In the genomic region with DNA sequence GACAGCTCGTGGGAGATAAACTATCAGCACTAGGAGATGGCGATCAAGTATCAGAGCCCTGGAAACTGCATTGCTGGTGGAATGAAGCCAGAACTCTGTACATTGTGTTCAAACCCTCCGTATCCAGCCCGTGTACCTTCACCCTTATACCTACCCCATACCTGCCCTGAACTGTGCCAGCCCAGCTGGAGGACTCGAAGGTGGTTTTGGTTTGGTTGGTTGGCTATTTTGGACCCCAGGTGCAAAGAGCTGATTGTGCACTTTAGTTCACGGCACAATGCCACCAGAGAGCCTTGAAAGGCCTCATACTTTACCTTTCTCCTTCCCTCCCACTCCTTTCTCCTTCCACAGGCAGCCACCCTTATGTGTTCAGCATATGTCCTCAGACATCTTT, we compare ENCODE assay signal across 16 cellular contexts. TPM values are rescaled to one million over a fixed set of nuclear protein-coding genes. Genes with fewer than 3 reads are reported as not detected.
DNase-seq lines count a peak whose midpoint lies in the region; TF ChIP-seq lines count a peak whose summit lies in the region.
"Had no signal": no experiment of that assay in that cellular context is flagged by ENCODE, and none has a peak within 500 bp of the region (broad histone marks: within the 10 kb centered on the region; RNA-seq: fewer than 3 reads in every experiment).

No MANE protein-coding gene starts in this region.

- peaks cover 11% of the 10 kb centered on the region for H3K27me3 Mint-ChIP-seq in glutamatergic neuron (ENCODE audit: unreplicated experiment)
- peaks cover 64% of the 10 kb centered on the region for H3K27me3 Mint-ChIP-seq in activated naive CD4-positive, alpha-beta T cell treated with anti-CD3 and anti-CD28 coated beads, Interleukin-2, amount 10 ng/mL, durations not matched to agents 7 days and 5 days

- peak overlapping the region; percentile 83 for H3K27ac Mint-ChIP-seq in glutamatergic neuron (ENCODE audit: unreplicated experiment)
- no peak overlapping the region for H3K27ac Mint-ChIP-seq in activated naive CD4-positive, alpha-beta T cell treated with anti-CD3 and anti-CD28 coated beads, Interleukin-2, amount 10 ng/mL, durations not matched to agents 7 days and 5 days

- H3K9me3 Mint-ChIP-seq in glutamatergic neuron (ENCODE audit: unreplicated experiment), result peaks cover 5% of the 10 kb centered on the region
- no peaks in the 10 kb centered on the region for H3K9me3 Mint-ChIP-seq in activated naive CD4-positive, alpha-beta T cell treated with anti-CD3 and anti-CD28 coated beads, Interleukin-2, amount 10 ng/mL, durations not matched to agents 7 days and 5 days
- H3K9me3 Mint-ChIP-seq: CD4-positive, alpha-beta memory T cell had no signal

- DNase-seq in NCI-H1092 (lab: John Stamatoyannopoulos, UW) (peak; percentile 41), NCI-H1092 treated with DMSO at 0.1 percent for 48 hours (lab: John Stamatoyannopoulos, UW) (no peak), NT2/D1 (ENCODE audit: low read depth, low spot score) (no peak), glutamatergic neuron (no peak), SJCRH30 (no peak), GM19240 (ENCODE audit: insufficient read length, low spot score) (no peak)
- DNase-seq in activated naive CD4-positive, alpha-beta T cell treated with anti-CD3 and anti-CD28 coated beads, Interleukin-2, amount 10 ng/mL, durations not matched to agents 7 days and 5 days, result no peak
- DNase-seq: Calu3; CD4-positive, alpha-beta memory T cell; DMS53; NCI-H510A treated with DMSO at 0.1 percent for 48 hours had no signal

- CTCF ChIA-PET in activated naive CD4-positive, alpha-beta T cell treated with anti-CD3 and anti-CD28 coated beads, Interleukin-2, amount 10 ng/mL, durations not matched to agents 7 days and 5 days (lab: Charles Lee), result interaction anchor here (1.0 to 2.2 kb wide), 6 partner anchors 14 to 475 kb away, joined by 3 to 15 read pairs (median 4); no protein-coding TSS in a partner anchor

- H3K4me1 Mint-ChIP-seq in glutamatergic neuron (ENCODE audit: low read depth, unreplicated experiment), result peaks cover 37% of the 10 kb centered on the region
- peaks cover 19% of the 10 kb centered on the region for H3K4me1 Mint-ChIP-seq in activated naive CD4-positive, alpha-beta T cell treated with anti-CD3 and anti-CD28 coated beads, Interleukin-2, amount 10 ng/mL, durations not matched to agents 7 days and 5 days

- H3K9me3 ChIP-seq in NT2/D1 (ENCODE audit: insufficient read depth, low read length) (no peaks in the 10 kb centered on the region), parathyroid adenoma (ENCODE audit: control insufficient read depth, low read length) (no peaks in the 10 kb centered on the region), SJCRH30 (replicated peaks) (no peaks in the 10 kb centered on the region)
- H3K9me3 ChIP-seq: HAP-1 had no signal

- H3K27me3 ChIP-seq in NT2/D1 (ENCODE audit: insufficient read depth, insufficient read length), result peaks cover 8% of the 10 kb centered on the region
- no peaks in the 10 kb centered on the region for H3K27me3 ChIP-seq in parathyroid adenoma (ENCODE audit: control insufficient read depth, insufficient read depth, low read length)
- H3K27me3 ChIP-seq in SJCRH30, result no peaks in the 10 kb centered on the region

- no peak overlapping the region for H3K4me3 ChIP-seq in NT2/D1 (ENCODE audit: insufficient read length, low read depth)
- no peak overlapping the region for H3K4me3 ChIP-seq in parathyroid adenoma (ENCODE audit: low read depth, low read length)
- no peak overlapping the region for H3K4me3 ChIP-seq in SJCRH30
- H3K4me3 ChIP-seq: HAP-1 had no signal

- no peak overlapping the region for H3K27ac ChIP-seq in parathyroid adenoma
- no peak overlapping the region for H3K27ac ChIP-seq in SJCRH30
- H3K27ac ChIP-seq: 22Rv1 had no signal

- H2AFZ ChIP-seq in parathyroid adenoma, result no peak overlapping the region

- H3K36me3 ChIP-seq in NT2/D1 (ENCODE audit: insufficient read depth, insufficient read length, low read length), result no peaks in the 10 kb centered on the region
- H3K36me3 ChIP-seq in parathyroid adenoma (ENCODE audit: control insufficient read depth, insufficient read depth, low read length), result no peaks in the 10 kb centered on the region
- H3K36me3 ChIP-seq in SJCRH30, result no peaks in the 10 kb centered on the region
- H3K36me3 ChIP-seq: HAP-1 had no signal

- H3K36me3 Mint-ChIP-seq in glutamatergic neuron (ENCODE audit: unreplicated experiment), result no peaks in the 10 kb centered on the region
- no peaks in the 10 kb centered on the region for H3K36me3 Mint-ChIP-seq in activated naive CD4-positive, alpha-beta T cell treated with anti-CD3 and anti-CD28 coated beads, Interleukin-2, amount 10 ng/mL, durations not matched to agents 7 days and 5 days
- H3K36me3 Mint-ChIP-seq: CD4-positive, alpha-beta memory T cell had no signal

- H3K4me2 ChIP-seq in parathyroid adenoma (ENCODE audit: low read length), result peak overlapping the region; percentile 41

- no peak for TF ChIP-seq CTCF in glutamatergic neuron (IDR thresholded peaks at IDR 0.05; ENCODE audit: partially characterized antibody, unreplicated experiment)
- TF ChIP-seq CTCF in parathyroid adenoma (IDR thresholded peaks at IDR 0.05), result no peak

- H3K4me3 Mint-ChIP-seq in glutamatergic neuron (ENCODE audit: unreplicated experiment), result peak overlapping the region; percentile 40
- H3K4me3 Mint-ChIP-seq in activated naive CD4-positive, alpha-beta T cell treated with anti-CD3 and anti-CD28 coated beads, Interleukin-2, amount 10 ng/mL, durations not matched to agents 7 days and 5 days, result no peak overlapping the region

- H3K4me1 ChIP-seq in NT2/D1 (ENCODE audit: insufficient read depth, insufficient read length) (peaks cover 31% of the 10 kb centered on the region), parathyroid adenoma (peaks cover 3% of the 10 kb centered on the region), SJCRH30 (peaks cover 29% of the 10 kb centered on the region)
- H3K4me1 ChIP-seq: HAP-1 had no signal

- H3K9ac ChIP-seq in NT2/D1 (ENCODE audit: insufficient read length, low read depth), result peak overlapping the region; percentile 50
- H3K9ac ChIP-seq in parathyroid adenoma, result no peak overlapping the region

- no peaks in the 10 kb centered on the region for H3K79me2 ChIP-seq in parathyroid adenoma

RNA-seq across cellular contexts. Expression of a gene that starts 16.0 kb away (rescaled TPM):
- 1.1 TPM for total RNA-seq in glutamatergic neuron (ENCODE audit: unreplicated experiment)
- total RNA-seq in SJCRH30 (2014; rRNA removed; shearing (Covaris generic)), result not detected in 2 replicates
- total RNA-seq: OCI-LY7 had no signal

RNA-seq across cellular contexts. Expression of a gene that starts 50.6 kb away (rescaled TPM):
- total RNA-seq in glutamatergic neuron (ENCODE audit: unreplicated experiment), result not detected
- total RNA-seq in SJCRH30 (2014; rRNA removed; shearing (Covaris generic)), result 0.08 TPM in 1 of 2 replicates, not detected in the other
- total RNA-seq: Calu3, HT1080, OCI-LY7 had no signal
